ENCODE assay signal across 1 cellular context in genomic region chr20:34362502-34363061, GRCh38.
TF ChIP-seq lines count a peak whose summit lies in the region.

No MANE protein-coding gene starts in this region.

TF ChIP-seq in GM12878, 131 proteins besides CTCF, POLR2A, EP300 and RAD21 (continued from another document):
- TF ChIP-seq KLF5 (IDR thresholded peaks at IDR 0.05; ENCODE audit: partially characterized antibody) (no peak), RELA (IDR thresholded peaks at IDR 0.05; ENCODE audit: borderline replicate concordance, partially characterized antibody) (no peak), ZBTB33 (IDR thresholded peaks at IDR 0.05) (no peak), ZNF24 (IDR thresholded peaks at IDR 0.05) (no peak), USF1 (IDR thresholded peaks at IDR 0.05; ENCODE audit: borderline replicate concordance, extremely low read length, insufficient read depth, low read depth, low read length) (no peak), JUND (IDR thresholded peaks at IDR 0.05; ENCODE audit: low read depth, low read length) (no peak), NBN (IDR thresholded peaks at IDR 0.05) (no peak), CEBPZ (IDR thresholded peaks at IDR 0.05; ENCODE audit: low read depth, low read length) (no peak), LARP7 (IDR thresholded peaks at IDR 0.05) (no peak), HDAC6 (IDR thresholded peaks at IDR 0.05; ENCODE audit: unreplicated experiment) (no peak), PAX8 (IDR thresholded peaks at IDR 0.05) (no peak), RELB (IDR thresholded peaks at IDR 0.05; ENCODE audit: low read depth) (no peak), IRF5 (IDR thresholded peaks at IDR 0.05; ENCODE audit: borderline replicate concordance) (no peak)
